Comparison of ENCODE assay signal across 19 cellular contexts in the genomic region with DNA sequence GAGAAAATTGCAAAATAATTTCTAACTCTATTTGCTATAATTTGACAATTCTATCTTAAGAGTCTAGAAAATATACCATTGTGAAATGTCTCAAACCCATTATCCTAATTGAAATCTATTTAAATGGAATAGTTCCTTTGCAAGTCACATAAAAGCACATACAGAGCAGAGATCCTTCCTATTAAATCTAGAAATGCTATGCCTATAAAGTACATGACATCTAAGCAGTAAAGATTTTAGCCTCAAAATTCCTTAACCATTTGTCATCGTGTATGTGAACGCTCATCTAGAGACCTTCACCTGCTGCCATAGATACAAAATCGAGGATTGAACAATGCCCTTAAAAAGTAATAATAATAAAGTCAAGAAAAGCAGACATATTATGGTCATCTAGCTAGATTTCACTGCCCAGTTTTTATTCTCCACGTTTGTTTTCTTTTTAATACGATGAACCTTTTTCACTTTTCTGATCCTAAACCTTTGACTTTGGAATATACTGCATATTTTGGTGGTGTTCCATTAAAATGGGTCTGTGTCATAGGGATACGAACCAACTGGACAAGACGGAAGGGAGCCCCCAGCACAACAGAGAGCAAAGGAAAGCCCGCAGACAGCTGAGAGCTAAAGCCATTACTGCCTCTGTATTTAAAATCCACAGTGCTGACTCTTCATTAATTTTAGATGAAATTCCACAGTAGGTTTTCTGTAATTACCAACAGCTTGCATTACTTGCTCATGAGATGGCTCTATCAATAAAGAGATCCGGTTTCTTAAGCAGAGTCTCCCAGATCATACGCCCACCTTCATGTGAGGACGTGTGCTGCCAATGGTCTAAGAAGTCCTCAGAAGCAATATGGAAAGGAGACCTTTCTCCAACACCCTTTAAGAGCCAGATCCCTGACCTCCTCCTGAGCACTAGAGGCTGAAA. TPM values are rescaled to one million over a fixed set of nuclear protein-coding genes. Genes with fewer than 3 reads are reported as not detected.
A peak's percentile ranks its signal among the peaks of the same experiment; 100 is the strongest.
DNase-seq lines count a peak whose midpoint lies in the region; ATAC-seq, FAIRE-seq and TF ChIP-seq lines count a peak whose summit lies in the region.
"Had no signal": no experiment of that assay in that cellular context is flagged by ENCODE, and none has a peak within 500 bp of the region (broad histone marks: within the 10 kb centered on the region; RNA-seq: fewer than 3 reads in every experiment).

No MANE protein-coding gene starts in this region.

- WGBS in mammary epithelial cell (ENCODE audit: low coverage, missing lambda C conversion rate), result 65% methylated on average over 11 of the region's 11 CpGs

- H3K4me3 Mint-ChIP-seq in stimulated activated naive B cell treated with anti-CD40 and anti-IgM and Interleukin-4, amounts not matched to agents 10 μg/mL and 1 μg/mL and 100 μg/mL, for 72 hours, result no peak overlapping the region
- H3K4me3 Mint-ChIP-seq: activated CD8-positive, alpha-beta T cell treated with anti-CD3 and anti-CD28 coated beads, Interleukin-2, amount 10 ng/mL, durations not matched to agents 7 days and 5 days; CD14-positive monocyte; neural crest cell; stimulated activated memory B cell treated with anti-CD40 and anti-IgM and Interleukin-4, amounts not matched to agents 10 μg/mL and 1 μg/mL and 100 μg/mL, for 72 hours had no signal

- no peak overlapping the region for H3K27ac Mint-ChIP-seq in stimulated activated naive B cell treated with anti-CD40 and anti-IgM and Interleukin-4, amounts not matched to agents 10 μg/mL and 1 μg/mL and 100 μg/mL, for 72 hours
- H3K27ac Mint-ChIP-seq: activated CD8-positive, alpha-beta T cell treated with anti-CD3 and anti-CD28 coated beads, Interleukin-2, amount 10 ng/mL, durations not matched to agents 7 days and 5 days; stimulated activated memory B cell treated with anti-CD40 and anti-IgM and Interleukin-4, amounts not matched to agents 10 μg/mL and 1 μg/mL and 100 μg/mL, for 72 hours had no signal

- peak; percentile 96 for ATAC-seq in PC-3
- ATAC-seq in esophagus mucosa, result no peak
- no peak for ATAC-seq in stimulated activated naive B cell treated with anti-CD40 and anti-IgM and Interleukin-4, amounts not matched to agents 10 μg/mL and 1 μg/mL and 100 μg/mL, for 72 hours (replicated peaks)
- ATAC-seq: activated CD4-positive, CD25-positive, alpha-beta regulatory T cell treated with anti-CD3 and anti-CD28 coated beads, Interleukin-2, amount 50 U/mL, for 24 hours; activated CD8-positive, alpha-beta T cell treated with anti-CD3 and anti-CD28 coated beads, Interleukin-2, amount 10 ng/mL, durations not matched to agents 7 days and 5 days; left ventricle myocardium superior; stimulated activated memory B cell treated with anti-CD40 and anti-IgM and Interleukin-4, amounts not matched to agents 10 μg/mL and 1 μg/mL and 100 μg/mL, for 72 hours had no signal

- peak overlapping the region; percentile 29 for H3K4me2 ChIP-seq in PC-3 (ENCODE audit: low read length)
- no peak overlapping the region for H3K4me2 ChIP-seq in mammary epithelial cell (ENCODE audit: insufficient read depth, low read depth, low read length)
- no peak overlapping the region for H3K4me2 ChIP-seq in osteoblast (ENCODE audit: insufficient read depth, low read length)

- intact Hi-C loops in PC-3 (cut with micrococcal nuclease), result loop anchor here (2.0 kb wide), 1 partner anchor 17 kb away; the partner anchor contains the start of gene TEX2
- intact Hi-C loops in mammary epithelial cell (cut with micrococcal nuclease), result no loop called here
- intact Hi-C loops in kidney (cut with DNase I), result no loop called here

- no peaks in the 10 kb centered on the region for H3K36me3 ChIP-seq in PC-3 (ENCODE audit: low read depth, low read length)
- no peaks in the 10 kb centered on the region for H3K36me3 ChIP-seq in mammary epithelial cell (ENCODE audit: insufficient read depth, low read length)
- H3K36me3 ChIP-seq in osteoblast (ENCODE audit: insufficient read depth, low read length), result no peaks in the 10 kb centered on the region
- H3K36me3 ChIP-seq in kidney (ENCODE audit: control insufficient read depth in 1 of 2, insufficient read depth in 2 of 2, low read length in 2 of 2), result no peaks in the 10 kb centered on the region
- H3K36me3 ChIP-seq: prostate gland had no signal

- H3K4me1 Mint-ChIP-seq in stimulated activated naive B cell treated with anti-CD40 and anti-IgM and Interleukin-4, amounts not matched to agents 10 μg/mL and 1 μg/mL and 100 μg/mL, for 72 hours, result peaks cover 5 to 28% of the 10 kb centered on the region in 2 donors

- H3K9me2 ChIP-seq in PC-3 (replicated peaks; ENCODE audit: low read length), result no peaks in the 10 kb centered on the region

- in situ Hi-C loops in mammary epithelial cell (cut with MboI; ENCODE audit: low sequenced_read_pairs in 2 of 2), result no loop called here

- BruUV-seq in PC-3 (replicated peaks; lab: Mats Ljungman, UMichigan) (no TSS peak), mammary epithelial cell (replicated peaks; lab: Mats Ljungman, UMichigan) (no TSS peak)

- TF ChIP-seq POLR2A in H54 (IDR thresholded peaks at IDR 0.05; ENCODE audit: low read depth, low read length), result no peak

- H4K20me1 ChIP-seq in PC-3 (ENCODE audit: low read length) (no peaks in the 10 kb centered on the region), mammary epithelial cell (ENCODE audit: insufficient read depth, low read length) (no peaks in the 10 kb centered on the region), osteoblast (ENCODE audit: insufficient read depth, low read length) (peaks cover 15% of the 10 kb centered on the region)

- POLR2A ChIA-PET in PC-3 (lab: Charles Lee; ENCODE audit: unreplicated experiment), result no interaction called here

- no peaks in the 10 kb centered on the region for H3K9me3 Mint-ChIP-seq in stimulated activated naive B cell treated with anti-CD40 and anti-IgM and Interleukin-4, amounts not matched to agents 10 μg/mL and 1 μg/mL and 100 μg/mL, for 72 hours
- H3K9me3 Mint-ChIP-seq: CD14-positive monocyte; neural crest cell; stimulated activated memory B cell treated with anti-CD40 and anti-IgM and Interleukin-4, amounts not matched to agents 10 μg/mL and 1 μg/mL and 100 μg/mL, for 72 hours had no signal

- H3K27me3 ChIP-seq in PC-3 (ENCODE audit: low read length) (no peaks in the 10 kb centered on the region), mammary epithelial cell (ENCODE audit: insufficient read depth, low read length) (no peaks in the 10 kb centered on the region), osteoblast (ENCODE audit: insufficient read depth, low read length) (no peaks in the 10 kb centered on the region)
- H3K27me3 ChIP-seq: dorsolateral prefrontal cortex had no signal

- H3K9ac ChIP-seq in PC-3 (ENCODE audit: low read length) (no peak overlapping the region), mammary epithelial cell (ENCODE audit: insufficient read depth, low read length) (no peak overlapping the region), kidney (ENCODE audit: low read length in 2 of 2) (no peak overlapping the region)

- no peak overlapping the region for H3K27ac ChIP-seq in PC-3 (ENCODE audit: low read length)
- H3K27ac ChIP-seq in mammary epithelial cell (ENCODE audit: insufficient read depth, low read depth, low read length), result no peak overlapping the region
- no peak overlapping the region for H3K27ac ChIP-seq in osteoblast (ENCODE audit: low read depth, low read length)
- H3K27ac ChIP-seq in kidney (ENCODE audit: low read depth in 2 of 2, low read length in 2 of 2), result no peak overlapping the region
- H3K27ac ChIP-seq: dorsolateral prefrontal cortex, prostate gland had no signal

- H2AFZ ChIP-seq in PC-3 (ENCODE audit: low read length), result no peak overlapping the region
- H2AFZ ChIP-seq in mammary epithelial cell (ENCODE audit: low read depth, low read length), result no peak overlapping the region
- H2AFZ ChIP-seq in osteoblast (ENCODE audit: low read length), result no peak overlapping the region

- H3K4me1 ChIP-seq in PC-3 (ENCODE audit: insufficient read depth, low read length) (peaks cover 23% of the 10 kb centered on the region), mammary epithelial cell (ENCODE audit: insufficient read depth, low read length) (peaks cover 46% of the 10 kb centered on the region), osteoblast (ENCODE audit: insufficient read depth, low read length) (peaks cover 12% of the 10 kb centered on the region), kidney (ENCODE audit: control insufficient read depth in 1 of 2, insufficient read depth in 1 of 2, low read depth in 1 of 2, low read length in 2 of 2) (peaks cover 7 to 8% of the 10 kb centered on the region in 2 donors)

- CTCF ChIA-PET in PC-3 (lab: Charles Lee) (interaction anchor here (0.5 kb wide), 1 partner anchor 163 kb away, joined by 3 read pairs; no protein-coding TSS in a partner anchor), mammary epithelial cell (lab: Charles Lee; ENCODE audit: low non-redundant PET) (no interaction called here)

- no peaks in the 10 kb centered on the region for H3K9me3 ChIP-seq in PC-3 (ENCODE audit: low read length)
- no peaks in the 10 kb centered on the region for H3K9me3 ChIP-seq in mammary epithelial cell (replicated peaks; ENCODE audit: insufficient read depth, low read length)
- H3K9me3 ChIP-seq in osteoblast (ENCODE audit: low read depth, low read length), result no peaks in the 10 kb centered on the region
- no peaks in the 10 kb centered on the region for H3K9me3 ChIP-seq in kidney (ENCODE audit: control insufficient read depth in 1 of 2, low read length in 2 of 2)
- H3K9me3 ChIP-seq: prostate gland had no signal

- no peaks in the 10 kb centered on the region for H3F3A ChIP-seq in PC-3 (ENCODE audit: low read length, unreplicated experiment)

- no peaks in the 10 kb centered on the region for H3K27me3 Mint-ChIP-seq in stimulated activated naive B cell treated with anti-CD40 and anti-IgM and Interleukin-4, amounts not matched to agents 10 μg/mL and 1 μg/mL and 100 μg/mL, for 72 hours
- H3K27me3 Mint-ChIP-seq: stimulated activated memory B cell treated with anti-CD40 and anti-IgM and Interleukin-4, amounts not matched to agents 10 μg/mL and 1 μg/mL and 100 μg/mL, for 72 hours had no signal

- no peak for TF ChIP-seq CTCF in PC-3 (conservative IDR thresholded peaks at IDR 0.05; ENCODE audit: low read depth, low read length)
- no peak for TF ChIP-seq CTCF in mammary epithelial cell (conservative IDR thresholded peaks at IDR 0.05 in 1 of 2, IDR thresholded peaks at IDR 0.05 in 1 of 2; ENCODE audit: extremely low read depth in 1 of 2, insufficient read depth in 1 of 2, low read depth in 1 of 2, low read length in 2 of 2)
- TF ChIP-seq CTCF in osteoblast (IDR thresholded peaks at IDR 0.05; ENCODE audit: extremely low read depth, low read depth, low read length), result no peak
- no peak for TF ChIP-seq CTCF in kidney (IDR thresholded peaks at IDR 0.05; ENCODE audit: borderline replicate concordance, extremely low read depth, insufficient read depth)

- H3K36me3 Mint-ChIP-seq in stimulated activated naive B cell treated with anti-CD40 and anti-IgM and Interleukin-4, amounts not matched to agents 10 μg/mL and 1 μg/mL and 100 μg/mL, for 72 hours, result peaks cover 9 to 10% of the 10 kb centered on the region in 2 donors

- H3K79me2 ChIP-seq in PC-3 (ENCODE audit: low read length), result peaks cover 84% of the 10 kb centered on the region
- peaks cover 98% of the 10 kb centered on the region for H3K79me2 ChIP-seq in mammary epithelial cell (ENCODE audit: insufficient read depth, low read length)
- H3K79me2 ChIP-seq in osteoblast (ENCODE audit: insufficient read depth, low read length), result peaks cover 53% of the 10 kb centered on the region

- peak; percentile 51 for DNase-seq in H54 (ENCODE audit: insufficient read length, low spot score)
- DNase-seq in PC-3, result peak; percentile 95
- DNase-seq in mammary epithelial cell, result peak; percentile 38
- DNase-seq in osteoblast (ENCODE audit: insufficient read length, low spot score, missing footprints), result peak; percentile 71
- DNase-seq in kidney, result no peak
- DNase-seq in activated CD4-positive, alpha-beta T cell treated with anti-CD3 and anti-CD28 coated beads, Interleukin-2, amount 50 U/mL, for 48 hours, result no peak
- DNase-seq in stimulated activated naive B cell treated with anti-CD40 and anti-IgM and Interleukin-4, amounts not matched to agents 10 μg/mL and 1 μg/mL and 100 μg/mL, for 72 hours, result no peak
- DNase-seq: activated CD8-positive, alpha-beta T cell treated with anti-CD3 and anti-CD28 coated beads, Interleukin-2, amount 10 ng/mL, durations not matched to agents 7 days and 5 days; dorsolateral prefrontal cortex; Kasumi-1; left ventricle myocardium superior; NCI-H1417; NCI-H526 had no signal

- dilution Hi-C loops in mammary epithelial cell (cut with HindIII; ENCODE audit: low sequenced_read_pairs), result no loop called here

- H3K4me3 ChIP-seq in PC-3 (ENCODE audit: low read length) (no peak overlapping the region), mammary epithelial cell (replicated peaks in 1 of 3; ENCODE audit: insufficient read depth in 1 of 3, low read depth in 2 of 3, low read length in 3 of 3) (no peak overlapping the region), osteoblast (ENCODE audit: insufficient read depth, low read length) (no peak overlapping the region), kidney (ENCODE audit: low read length in 2 of 2) (no peak overlapping the region)
- H3K4me3 ChIP-seq: dorsolateral prefrontal cortex, prostate gland had no signal

- FAIRE-seq in H54 (lab: Jason Lieb, UNC) (no peak), kidney (lab: Jason Lieb, UNC) (no peak)

RNA-seq across cellular contexts. Expression of gene TEX2, which starts 17.6 kb away (rescaled TPM):
- total RNA-seq in PC-3 (2014; rRNA removed) (44.2 and 50.5 TPM in 2 replicates), mammary epithelial cell (100 to 1,000 TPM in 1 of 2 donors, 10 to 100 TPM in 1; 72.6 to 127 TPM), osteoblast (17.7 and 20.6 TPM in 2 replicates), esophagus mucosa (20.2 TPM), kidney (39.1 TPM)
- polyA plus RNA-seq in mammary epithelial cell (56.4 TPM), kidney (ENCODE audit: insufficient read depth, low read depth, low replicate concordance) (14.0 TPM)
- 109 TPM for polyA minus RNA-seq in mammary epithelial cell

Comparison
In these comparisons a context has a peak if more than half of its experiments do, and no peak if none do; other contexts are left out.
1. DNase-seq: peak in H54 (single experiment), PC-3 (single experiment), mammary epithelial cell (single experiment) and osteoblast (single experiment); none in kidney (single experiment), activated CD4-positive, alpha-beta T cell treated with anti-CD3 and anti-CD28 coated beads, Interleukin-2, amount 50 U/mL, for 48 hours (0 of 2) and stimulated activated naive B cell treated with anti-CD40 and anti-IgM and Interleukin-4, amounts not matched to agents 10 μg/mL and 1 μg/mL and 100 μg/mL, for 72 hours (single experiment).